Comparison of ENCODE assay signal across 8 cellular contexts in genomic region chr17:39738568-39738901, GRCh38. TPM values are rescaled to one million over a fixed set of nuclear protein-coding genes. Genes with fewer than 3 reads are reported as not detected.
DNase-seq lines count a peak whose midpoint lies in the region; ATAC-seq and TF ChIP-seq lines count a peak whose summit lies in the region.

No MANE protein-coding gene starts in this region.

- DNase-seq in IMR-90 (no peak), coronary artery (ENCODE audit: low spot score) (no peak), vagina (ENCODE audit: extremely low spot score in 2 of 2) (no peak), WERI-Rb-1 (no peak), epidermal melanocyte (ENCODE audit: insufficient read length, low spot score) (no peak)

- H3K56ac ChIP-seq in IMR-90 (ENCODE audit: extremely low read depth, insufficient read depth, low read length), result no peak overlapping the region

- H3K27me3 ChIP-seq in IMR-90 (ENCODE audit: control insufficient read depth, insufficient read depth, low read length) (peaks cover 40% of the 10 kb centered on the region), mucosa of stomach (ENCODE audit: control insufficient read depth, insufficient read depth, low read length) (peaks cover 15% of the 10 kb centered on the region), vagina (no peaks in the 10 kb centered on the region), WERI-Rb-1 (ENCODE audit: insufficient read depth, low read depth, severe bottlenecking) (no peaks in the 10 kb centered on the region)

- TF ChIP-seq POLR2A in IMR-90 (IDR thresholded peaks at IDR 0.05; ENCODE audit: low read depth, low read length) (no peak), vagina (IDR thresholded peaks at IDR 0.05) (no peak)

- no peak overlapping the region for H3K23ac ChIP-seq in IMR-90 (ENCODE audit: low read depth, low read length)

- H3K4me3 ChIP-seq in IMR-90 (ENCODE audit: insufficient read depth, low read depth, low read length), result no peak overlapping the region
- H3K4me3 ChIP-seq in coronary artery, result peak overlapping the region; percentile 56
- H3K4me3 ChIP-seq in mucosa of stomach (ENCODE audit: low read length), result peak overlapping the region; percentile 71
- H3K4me3 ChIP-seq in vagina, result peak overlapping the region; percentile 29 to 48
- no peak overlapping the region for H3K4me3 ChIP-seq in WERI-Rb-1 (ENCODE audit: low read depth, low read length)

- H3K14ac ChIP-seq in IMR-90 (replicated peaks; ENCODE audit: low read depth, low read length), result no peak overlapping the region

- no peak overlapping the region for H3K4ac ChIP-seq in IMR-90 (ENCODE audit: low read depth, low read length)

- TF ChIP-seq RAD21 in IMR-90 (IDR thresholded peaks at IDR 0.05; ENCODE audit: low read length), result no peak

- POLR2A ChIA-PET in IMR-90 (lab: Charles Lee; ENCODE audit: unreplicated experiment), result no interaction called here

- no peak overlapping the region for H2BK15ac ChIP-seq in IMR-90 (ENCODE audit: low read depth, low read length)

- BruUV-seq in IMR-90 (replicated peaks; lab: Mats Ljungman, UMichigan), result no TSS peak

- no peaks in the 10 kb centered on the region for H3K79me1 ChIP-seq in IMR-90 (ENCODE audit: low read depth in 1 of 2, low read length in 2 of 2)

- dilution Hi-C loops in IMR-90 (cut with HindIII; ENCODE audit: low sequenced_read_pairs, unreplicated experiment), result no loop called here

- H3K4me1 ChIP-seq in IMR-90 (ENCODE audit: control insufficient read depth, insufficient read depth, low read length), result peaks cover 16% of the 10 kb centered on the region; the same call in 1 of the 2 replicates
- H3K4me1 ChIP-seq in mucosa of stomach (ENCODE audit: control insufficient read depth, insufficient read depth, low read length), result peaks cover 34% of the 10 kb centered on the region
- H3K4me1 ChIP-seq in vagina, result peaks cover 47% of the 10 kb centered on the region

- no peak overlapping the region for H4K8ac ChIP-seq in IMR-90 (ENCODE audit: low read depth in 2 of 2, low read length in 2 of 2)

- CTCF ChIA-PET in IMR-90 (lab: Yijun Ruan, JAX), result no interaction called here

- H3K18ac ChIP-seq in IMR-90 (ENCODE audit: low read depth, low read length), result no peak overlapping the region

- H4K5ac ChIP-seq in IMR-90 (ENCODE audit: low read depth, low read length), result no peak overlapping the region

- no peak for TF ChIP-seq CTCF in IMR-90 (conservative IDR thresholded peaks at IDR 0.05; ENCODE audit: low read depth, low read length)
- TF ChIP-seq CTCF in VCaP (conservative IDR thresholded peaks at IDR 0.05), result no peak
- no peak for TF ChIP-seq CTCF in coronary artery (IDR thresholded peaks at IDR 0.05)
- TF ChIP-seq CTCF in vagina (IDR thresholded peaks at IDR 0.05), result no peak
- TF ChIP-seq CTCF in WERI-Rb-1 (IDR thresholded peaks at IDR 0.05; ENCODE audit: low read depth, low read length), result no peak

- H3K9me3 ChIP-seq in IMR-90 (ENCODE audit: control insufficient read depth, insufficient read depth, low read length), result no peaks in the 10 kb centered on the region
- H3K9me3 ChIP-seq in mucosa of stomach (ENCODE audit: control insufficient read depth, low read length), result no peaks in the 10 kb centered on the region
- no peaks in the 10 kb centered on the region for H3K9me3 ChIP-seq in vagina
- H3K9me3 ChIP-seq in WERI-Rb-1 (ENCODE audit: severe bottlenecking), result no peaks in the 10 kb centered on the region

- peak overlapping the region; percentile 2; the same call in 1 of the 2 replicates for H3K4me2 ChIP-seq in IMR-90 (ENCODE audit: low read depth, low read length)

- H3K9ac ChIP-seq in IMR-90 (ENCODE audit: low read depth, low read length), result no peak overlapping the region
- peak overlapping the region; percentile 93 for H3K9ac ChIP-seq in mucosa of stomach (ENCODE audit: low read length)

- H2BK20ac ChIP-seq in IMR-90 (ENCODE audit: low read depth, low read length), result no peak overlapping the region

- H4K91ac ChIP-seq in IMR-90 (ENCODE audit: insufficient read depth, low read depth, low read length), result no peak overlapping the region

- peak; percentile 6; the same call in 1 of the 2 replicates for ATAC-seq in IMR-90 (ENCODE audit: low read depth)
- ATAC-seq in HG03159 (IDR thresholded peaks at IDR 0.05; ENCODE audit: unreplicated experiment), result no peak

- H3K27ac ChIP-seq in IMR-90 (ENCODE audit: insufficient read depth, low read length) (no peak overlapping the region), VCaP (peak overlapping the region; percentile 97), coronary artery (no peak overlapping the region), vagina (peak overlapping the region; percentile 95), WERI-Rb-1 (no peak overlapping the region)

- H2BK5ac ChIP-seq in IMR-90 (ENCODE audit: low read depth, low read length, poor library complexity, severe bottlenecking), result no peak overlapping the region

- H2AFZ ChIP-seq in IMR-90 (replicated peaks; ENCODE audit: low read length, poor library complexity), result peak overlapping the region; percentile 85

- intact Hi-C loops in IMR-90 (cut with micrococcal nuclease), result no loop called here
- intact Hi-C loops in vagina (cut with DNase I), result no loop called here

- H2AK5ac ChIP-seq in IMR-90 (ENCODE audit: low read depth, low read length), result no peak overlapping the region

- H3K36me3 ChIP-seq in IMR-90 (ENCODE audit: control insufficient read depth, insufficient read depth, low read length), result no peaks in the 10 kb centered on the region
- H3K36me3 ChIP-seq in mucosa of stomach (ENCODE audit: control insufficient read depth, insufficient read depth, low read length), result no peaks in the 10 kb centered on the region
- H3K36me3 ChIP-seq in vagina, result no peaks in the 10 kb centered on the region
- H3K36me3 ChIP-seq in WERI-Rb-1, result no peaks in the 10 kb centered on the region

- H2AK9ac ChIP-seq in IMR-90 (replicated peaks; ENCODE audit: low read depth, low read length, poor library complexity), result peak overlapping the region; percentile 52

- 20% methylated on average over 1 of the region's 13 CpGs; no CpG with 5 or more reads in 1 of the 2 experiments for WGBS in IMR-90 (ENCODE audit: extremely low coverage in 2 of 2, insufficient read length in 1 of 2), 2 experiments

- H2BK120ac ChIP-seq in IMR-90 (ENCODE audit: low read depth, low read length), result no peak overlapping the region

- in situ Hi-C loops in IMR-90 (cut with MboI; ENCODE audit: low sequenced_read_pairs), result no loop called here

- 0 out of 2 replicates have a peak, but pooled peaks cover 10% of the 10 kb centered on the region for H3K9me1 ChIP-seq in IMR-90 (ENCODE audit: insufficient read depth, low read length)

- H4K20me1 ChIP-seq in IMR-90 (ENCODE audit: insufficient read depth, low read length), result no peaks in the 10 kb centered on the region

TF ChIP-seq in IMR-90, 13 proteins besides CTCF, POLR2A, EP300 and RAD21:
- no peak for TF ChIP-seq MAZ (IDR thresholded peaks at IDR 0.05; ENCODE audit: borderline replicate concordance, low read depth, low read length)
- no peak for TF ChIP-seq RFX5 (IDR thresholded peaks at IDR 0.05; ENCODE audit: low read depth, low read length)
- TF ChIP-seq MXI1 (IDR thresholded peaks at IDR 0.05; ENCODE audit: borderline replicate concordance, low read depth, low read length), result no peak
- no peak for TF ChIP-seq CHD1 (IDR thresholded peaks at IDR 0.05; ENCODE audit: low read depth, low read length)
- no peak for TF ChIP-seq MAFK (IDR thresholded peaks at IDR 0.05; ENCODE audit: low read depth, low read length)
- TF ChIP-seq CEBPB (IDR thresholded peaks at IDR 0.05; ENCODE audit: low read depth, low read length), result no peak
- TF ChIP-seq NFE2L2 (IDR thresholded peaks at IDR 0.05; ENCODE audit: low read depth, low read length), result no peak
- no peak for TF ChIP-seq BHLHE40 (IDR thresholded peaks at IDR 0.05; ENCODE audit: low read depth, low read length)

RNA-seq across cellular contexts. Expression of gene GRB7, which starts 0.8 kb away (rescaled TPM):
- total RNA-seq in IMR-90 (2012; rRNA removed), result under 0.01 and 0.18 TPM in 2 replicates
- polyA plus RNA-seq in IMR-90 (2012; rRNA removed), result 0.14 and 0.36 TPM in 2 replicates
- polyA plus RNA-seq in IMR-90 (2012; cell fraction: cytosol; rRNA removed), result 0.12 and 0.26 TPM in 2 replicates
- 0.57 and 1.1 TPM in 2 replicates for polyA plus RNA-seq in IMR-90 (2012; cell fraction: nucleus; rRNA removed; ENCODE audit: low replicate concordance)
- 23.6 TPM for total RNA-seq in vagina

RNA-seq across cellular contexts. Expression of gene MIEN1, which starts 8.2 kb away (rescaled TPM):
- 20.3 and 22.2 TPM in 2 replicates for total RNA-seq in IMR-90 (2012; rRNA removed)
- 75.6 and 82.4 TPM in 2 replicates for polyA plus RNA-seq in IMR-90 (2012; rRNA removed)
- polyA plus RNA-seq in IMR-90 (2012; cell fraction: cytosol; rRNA removed), result 81.7 and 149 TPM in 2 replicates
- 24.0 and 30.9 TPM in 2 replicates for polyA plus RNA-seq in IMR-90 (2012; cell fraction: nucleus; rRNA removed; ENCODE audit: low replicate concordance)
- total RNA-seq in vagina, result 74.2 TPM

RNA-seq across cellular contexts. Expression of gene ERBB2, which starts 38.7 kb away (rescaled TPM):
- total RNA-seq in IMR-90 (2012; rRNA removed) (26.1 and 28.7 TPM in 2 replicates), vagina (52.1 TPM)
- polyA plus RNA-seq in IMR-90 (2012; rRNA removed), result 33.3 and 34.6 TPM in 2 replicates
- 26.4 and 33.2 TPM in 2 replicates for polyA plus RNA-seq in IMR-90 (2012; cell fraction: cytosol; rRNA removed)
- 34.2 and 69.9 TPM in 2 replicates for polyA plus RNA-seq in IMR-90 (2012; cell fraction: nucleus; rRNA removed; ENCODE audit: low replicate concordance)

RNA-seq across cellular contexts. Expression of gene PGAP3, which starts 50.7 kb away (rescaled TPM):
- 3.6 and 4.3 TPM in 2 replicates for total RNA-seq in IMR-90 (2012; rRNA removed)
- 9.8 and 10.4 TPM in 2 replicates for polyA plus RNA-seq in IMR-90 (2012; rRNA removed)
- polyA plus RNA-seq in IMR-90 (2012; cell fraction: cytosol; rRNA removed), result 7.2 and 13.5 TPM in 2 replicates
- 40.4 and 52.8 TPM in 2 replicates for polyA plus RNA-seq in IMR-90 (2012; cell fraction: nucleus; rRNA removed; ENCODE audit: low replicate concordance)
- total RNA-seq in vagina, result 17.7 TPM

Comparison
In these comparisons a context has a peak if more than half of its experiments do, and no peak if none do; other contexts are left out.
1. H3K27ac ChIP-seq: peak in VCaP (single experiment) and vagina (single experiment); none in IMR-90 (single experiment), coronary artery (0 of 2) and WERI-Rb-1 (single experiment).
2. H3K4me3 ChIP-seq: peak in coronary artery (single experiment), mucosa of stomach (single experiment) and vagina (2 of 2); none in IMR-90 (single experiment) and WERI-Rb-1 (single experiment).
3. RNA of gene GRB7, which starts 0.8 kb away (total RNA-seq): 23.6 TPM in vagina (single experiment); under 0.01 to 0.18 TPM in IMR-90; every median in the first group is over 10 times any median in the second.